ENCODE assay signal across 26 cellular contexts in the genomic region with DNA sequence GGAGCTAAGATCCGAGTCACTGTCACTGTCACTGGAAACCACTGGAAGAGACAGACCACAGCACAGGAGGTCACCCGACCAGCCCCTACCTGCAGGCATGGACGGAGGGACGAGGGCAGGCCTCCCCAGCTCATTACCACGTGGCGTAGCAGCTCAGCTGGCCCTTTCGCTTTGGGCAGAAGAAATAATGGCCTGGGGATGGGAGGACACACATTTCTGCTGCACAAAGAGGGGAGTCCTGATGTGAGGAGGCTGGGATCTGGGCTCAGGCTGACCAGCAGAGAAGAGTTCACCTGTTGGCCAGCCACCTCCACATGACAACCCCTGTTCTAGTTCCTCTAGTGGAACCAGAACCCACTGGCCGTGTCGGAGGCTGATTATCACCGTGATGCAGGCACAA. TPM values are rescaled to one million over a fixed set of nuclear protein-coding genes. Genes with fewer than 3 reads are reported as not detected.
"Had no signal": no experiment of that assay in that cellular context is flagged by ENCODE, and none has a peak within 500 bp of the region (broad histone marks: within the 10 kb centered on the region; RNA-seq: fewer than 3 reads in every experiment).

No MANE protein-coding gene starts in this region.

- H3K36me3 ChIP-seq: brain microvascular endothelial cell, esophagus muscularis mucosa, heart left ventricle, pancreas, right atrium auricular region, thoracic aorta, uterus had no signal

- H3K4me1 ChIP-seq: foreskin keratinocyte, pancreas, right atrium auricular region, uterus had no signal

- H3K9me3 Mint-ChIP-seq: activated naive CD4-positive, alpha-beta T cell treated with anti-CD3 and anti-CD28 coated beads for 36 hours; activated T-helper 1 cell treated with anti-CD3 and anti-CD28 coated beads, Interleukin-12 subunit alpha, Interleukin-12 subunit beta, Interleukin-2, Interleukin-4 antibody, amounts not matched to agents 30 ng/mL and 10 ng/mL and 1 ng/mL, durations not matched to agents 14 hours and 24 hours and 36 hours; mesothelial cell of epicardium had no signal

- H3K27me3 ChIP-seq: brain microvascular endothelial cell, esophagus muscularis mucosa, foreskin keratinocyte, heart left ventricle, pancreas, right atrium auricular region, uterus had no signal

- H3K27me3 Mint-ChIP-seq: naive B cell had no signal

- DNase-seq: activated CD4-positive, alpha-beta T cell treated with anti-CD3 and anti-CD28 coated beads for 4 hours; activated CD4-positive, alpha-beta T cell treated with anti-CD3 and anti-CD28 coated beads, Interleukin-2, amount 50 U/mL, for 4 hours; activated CD8-positive, alpha-beta memory T cell treated with anti-CD3 and anti-CD28 coated beads for 24 hours; activated CD8-positive, alpha-beta memory T cell treated with anti-CD3 and anti-CD28 coated beads, Interleukin-2, amount 50 U/mL, for 4 hours; activated effector memory CD4-positive, alpha-beta T cell treated with anti-CD3 and anti-CD28 coated beads, Interleukin-2, amount 50 U/mL, for 16 hours; activated naive CD4-positive, alpha-beta T cell treated with anti-CD3 and anti-CD28 coated beads for 36 hours; activated T-cell treated with anti-CD3 and anti-CD28 coated beads, Interleukin-2, amount 50 U/mL, for 1 hour; amniotic stem cell; brain microvascular endothelial cell; caudate nucleus; foreskin keratinocyte; kidney glomerular epithelial cell; naive B cell; nucleus accumbens; stimulated activated CD4-positive, alpha-beta T cell treated with anti-CD3 and anti-CD28 coated beads, Interleukin-12 subunit alpha, Interleukin-12 subunit beta, amount 100 ng/mL, for 4 hours; stimulated activated CD4-positive, alpha-beta T cell treated with anti-CD3 and anti-CD28 coated beads, Interleukin-4, amount 100 ng/mL, for 1 hour; stimulated activated naive CD8-positive, alpha-beta T cell treated with anti-CD3 and anti-CD28 coated beads, Interleukin-15, Interleukin-2, amounts not matched to agents 100 U/mL and 50 U/mL, for 24 hours; trophoblast cell; uterus had no signal

- ATAC-seq: foreskin keratinocyte; heart left ventricle; stimulated activated naive CD8-positive, alpha-beta T cell treated with anti-CD3 and anti-CD28 coated beads, Interleukin-15, Interleukin-2, amounts not matched to agents 100 U/mL and 50 U/mL, for 24 hours had no signal

- H3K4me3 Mint-ChIP-seq: activated naive CD4-positive, alpha-beta T cell treated with anti-CD3 and anti-CD28 coated beads for 36 hours; activated T-helper 1 cell treated with anti-CD3 and anti-CD28 coated beads, Interleukin-12 subunit alpha, Interleukin-12 subunit beta, Interleukin-2, Interleukin-4 antibody, amounts not matched to agents 30 ng/mL and 10 ng/mL and 1 ng/mL, durations not matched to agents 14 hours and 24 hours and 36 hours; mesothelial cell of epicardium; naive B cell had no signal

- H3K27ac Mint-ChIP-seq: activated naive CD4-positive, alpha-beta T cell treated with anti-CD3 and anti-CD28 coated beads for 36 hours; activated T-helper 1 cell treated with anti-CD3 and anti-CD28 coated beads, Interleukin-12 subunit alpha, Interleukin-12 subunit beta, Interleukin-2, Interleukin-4 antibody, amounts not matched to agents 30 ng/mL and 10 ng/mL and 1 ng/mL, durations not matched to agents 14 hours and 24 hours and 36 hours; mesothelial cell of epicardium; naive B cell had no signal

- H3K36me3 Mint-ChIP-seq: mesothelial cell of epicardium, naive B cell had no signal

- H3K4me3 ChIP-seq: esophagus muscularis mucosa, heart left ventricle, pancreas, right atrium auricular region, thoracic aorta, uterus had no signal

- H3K9me3 ChIP-seq: esophagus muscularis mucosa, heart left ventricle, pancreas, right atrium auricular region, thoracic aorta, uterus had no signal

- H3K27ac ChIP-seq: brain microvascular endothelial cell, esophagus muscularis mucosa, foreskin keratinocyte, heart left ventricle, pancreas, right atrium auricular region, thoracic aorta, uterus had no signal

- H3K4me1 Mint-ChIP-seq: mesothelial cell of epicardium, naive B cell had no signal

RNA-seq across cellular contexts. Expression of a gene that starts 38.2 kb away (rescaled TPM):
- total RNA-seq: foreskin keratinocyte had no signal
- polyA plus RNA-seq: foreskin keratinocyte had no signal
